28 cellular contexts compared by ENCODE assay signal in the genomic region with DNA sequence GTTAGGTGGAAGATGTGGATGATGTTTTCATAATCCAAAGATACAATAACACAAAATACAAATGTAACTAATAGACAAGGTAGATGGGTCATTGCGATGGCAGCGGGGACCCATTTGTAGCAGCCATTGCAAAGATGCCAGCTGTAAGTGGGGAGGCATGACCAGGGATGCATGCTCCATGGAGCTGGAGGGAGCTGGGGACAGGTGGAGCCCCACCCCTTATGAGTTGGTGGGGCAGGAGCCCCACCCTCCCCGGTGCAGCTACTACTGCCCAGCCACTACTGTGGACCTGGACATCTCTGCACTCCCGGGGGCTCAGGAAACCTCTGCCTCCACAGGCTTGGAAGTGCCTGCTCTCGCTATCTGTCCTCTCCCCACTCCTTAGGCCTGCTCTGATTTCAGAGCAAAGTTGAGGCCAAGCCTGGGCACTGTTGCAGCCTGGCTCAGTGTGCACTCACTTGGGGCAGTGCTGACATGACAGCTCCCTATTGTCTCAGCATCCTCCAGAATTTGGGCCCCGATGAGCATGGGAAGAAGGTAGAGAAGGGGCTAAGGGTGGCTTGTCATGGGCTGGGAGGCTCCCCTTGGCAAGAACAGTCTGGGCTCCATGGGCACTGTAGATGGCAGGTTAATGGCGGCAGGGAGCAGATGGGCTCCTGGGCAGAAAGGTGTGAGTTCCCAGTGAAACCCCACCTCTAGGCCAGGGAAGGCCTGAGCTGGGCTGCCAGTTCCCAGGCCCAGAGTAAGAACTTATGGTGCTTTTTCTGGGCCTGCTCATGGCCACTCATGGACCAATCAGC.
"Had no signal": no experiment of that assay in that cellular context is flagged by ENCODE, and none has a peak within 500 bp of the region (broad histone marks: within the 10 kb centered on the region; RNA-seq: fewer than 3 reads in every experiment).

No MANE protein-coding gene starts in this region.

- H3K27ac Mint-ChIP-seq: activated CD8-positive, alpha-beta T cell treated with anti-CD3 and anti-CD28 coated beads, Interleukin-2, amount 10 ng/mL, durations not matched to agents 7 days and 5 days; activated naive CD4-positive, alpha-beta T cell treated with anti-CD3 and anti-CD28 coated beads, Interleukin-2, amount 50 U/mL, for 72 hours; activated naive CD8-positive, alpha-beta T cell treated with anti-CD3 and anti-CD28 coated beads, Interleukin-2, amount 50 U/mL, for 24 hours; activated T-helper 1 cell treated with anti-CD3 and anti-CD28 coated beads, Interleukin-12 subunit alpha, Interleukin-12 subunit beta, Interleukin-2, Interleukin-4 antibody, amounts not matched to agents 30 ng/mL and 10 ng/mL and 1 ng/mL, durations not matched to agents 14 hours and 24 hours and 36 hours; T-cell had no signal

- H3K27me3 Mint-ChIP-seq: activated naive CD8-positive, alpha-beta T cell treated with anti-CD3 and anti-CD28 coated beads, Interleukin-2, amount 50 U/mL, for 24 hours; T-cell had no signal

- DNase-seq: activated CD4-positive, alpha-beta T cell treated with anti-CD3 and anti-CD28 coated beads for 4 hours; activated CD4-positive, alpha-beta T cell treated with anti-CD3 and anti-CD28 coated beads, Interleukin-2, amount 50 U/mL, for 4 hours; activated CD8-positive, alpha-beta memory T cell treated with anti-CD3 and anti-CD28 coated beads, Interleukin-2, amount 50 U/mL, for 48 hours; activated CD8-positive, alpha-beta T cell treated with anti-CD3 and anti-CD28 coated beads, Interleukin-2, amount 10 ng/mL, durations not matched to agents 7 days and 5 days; activated effector memory CD4-positive, alpha-beta T cell treated with anti-CD3 and anti-CD28 coated beads, Interleukin-2, amount 50 U/mL, for 16 hours; activated naive CD4-positive, alpha-beta T cell treated with Interleukin-2 at 50 U/mL for 16 hours; activated naive CD8-positive, alpha-beta T cell treated with anti-CD3 and anti-CD28 coated beads, Interleukin-2, amount 50 U/mL, for 24 hours; activated T-cell treated with anti-CD3 and anti-CD28 coated beads, Interleukin-2, amount 50 U/mL, for 1 hour; amniotic stem cell; brain microvascular endothelial cell; Karpas-422; MM.1S; NCI-H1105; NCI-H1436; NCI-H1694 treated with DMSO at 0.1 percent for 48 hours; NCI-H2029 treated with DMSO at 0.1 percent for 48 hours; NCI-H345; NCI-H510A; NCI-H526 treated with DMSO at 0.1 percent for 48 hours; NCI-H82; SIG-M5; T-cell; WERI-Rb-1 had no signal

- H3K27me3 ChIP-seq: brain microvascular endothelial cell, cardiac muscle cell had no signal

- H3K4me1 Mint-ChIP-seq: activated naive CD8-positive, alpha-beta T cell treated with anti-CD3 and anti-CD28 coated beads, Interleukin-2, amount 50 U/mL, for 24 hours; T-cell had no signal

- ATAC-seq: activated CD4-positive, CD25-positive, alpha-beta regulatory T cell treated with anti-CD3 and anti-CD28 coated beads, Interleukin-2, amount 50 U/mL, for 24 hours; activated CD8-positive, alpha-beta T cell treated with anti-CD3 and anti-CD28 coated beads, Interleukin-2, amount 10 ng/mL, durations not matched to agents 7 days and 5 days; activated naive CD4-positive, alpha-beta T cell treated with anti-CD3 and anti-CD28 coated beads, Interleukin-2, amount 50 U/mL, for 72 hours; K562 had no signal

- H3K4me3 Mint-ChIP-seq: activated CD8-positive, alpha-beta T cell treated with anti-CD3 and anti-CD28 coated beads, Interleukin-2, amount 10 ng/mL, durations not matched to agents 7 days and 5 days; activated naive CD8-positive, alpha-beta T cell treated with anti-CD3 and anti-CD28 coated beads, Interleukin-2, amount 50 U/mL, for 24 hours; activated T-helper 1 cell treated with anti-CD3 and anti-CD28 coated beads, Interleukin-12 subunit alpha, Interleukin-12 subunit beta, Interleukin-2, Interleukin-4 antibody, amounts not matched to agents 30 ng/mL and 10 ng/mL and 1 ng/mL, durations not matched to agents 14 hours and 24 hours and 36 hours; T-cell had no signal

- H3K27ac ChIP-seq: brain microvascular endothelial cell, cardiac muscle cell, WERI-Rb-1 had no signal

- H3K36me3 ChIP-seq: brain microvascular endothelial cell, cardiac muscle cell, WERI-Rb-1 had no signal

- H3K4me3 ChIP-seq: cardiac muscle cell, K562 had no signal

- H3K36me3 Mint-ChIP-seq: activated naive CD4-positive, alpha-beta T cell treated with anti-CD3 and anti-CD28 coated beads, Interleukin-2, amount 50 U/mL, for 72 hours; T-cell had no signal

- H3K9me3 Mint-ChIP-seq: activated T-helper 1 cell treated with anti-CD3 and anti-CD28 coated beads, Interleukin-12 subunit alpha, Interleukin-12 subunit beta, Interleukin-2, Interleukin-4 antibody, amounts not matched to agents 30 ng/mL and 10 ng/mL and 1 ng/mL, durations not matched to agents 14 hours and 24 hours and 36 hours had no signal
